Comparison of ENCODE assay signal across 26 cellular contexts in genomic region chr9:115267788-115268187, GRCh38.
DNase-seq lines count a peak whose midpoint lies in the region; ATAC-seq, FAIRE-seq and TF ChIP-seq lines count a peak whose summit lies in the region.
"Had no signal": no experiment of that assay in that cellular context is flagged by ENCODE, and none has a peak within 500 bp of the region (broad histone marks: within the 10 kb centered on the region; RNA-seq: fewer than 3 reads in every experiment).

No MANE protein-coding gene starts in this region.

- no TSS peak for BruUV-seq in HCT116 (replicated peaks; lab: Mats Ljungman, UMichigan)

- no peaks in the 10 kb centered on the region; the same call in 1 of the 2 replicates for H4K20me1 ChIP-seq in HCT116 (ENCODE audit: insufficient read depth)

- H3K4me2 ChIP-seq in A549 (no peak overlapping the region), HCT116 (ENCODE audit: low read length) (no peak overlapping the region)

- H3K27me3 ChIP-seq in HCT116 (ENCODE audit: insufficient read depth, low read length) (no peaks in the 10 kb centered on the region; the same call in none of the 2 replicates), tibial nerve (no peaks in the 10 kb centered on the region)
- H3K27me3 ChIP-seq: uterus had no signal

- TF ChIP-seq CTCF in A549 (IDR thresholded peaks at IDR 0.05) = no peak
- no peak for TF ChIP-seq CTCF in HCT116 (IDR thresholded peaks at IDR 0.05 in 2 of 3, conservative IDR thresholded peaks at IDR 0.05 in 1 of 3; ENCODE audit: borderline replicate concordance in 1 of 3, insufficient read depth in 1 of 3, low read depth in 2 of 3, low read length in 2 of 3)
- no peak for TF ChIP-seq CTCF in WTC11 (IDR thresholded peaks at IDR 0.05)
- TF ChIP-seq CTCF in tibial nerve (IDR thresholded peaks at IDR 0.05) = no peak

- H3K27ac ChIP-seq in A549 (no peak overlapping the region), HCT116 (ENCODE audit: low read depth, low read length) (no peak overlapping the region), tibial nerve (no peak overlapping the region)
- H3K27ac ChIP-seq: coronary artery, psoas muscle, VCaP had no signal

- RAD21 ChIA-PET in HCT116 (lab: Charles Lee; ENCODE audit: low non-redundant PET in 1 of 2, low total read pairs in 2 of 2, uncharacterized antibody in 2 of 2, unreplicated experiment in 2 of 2) = no interaction called here

- no peak for DNase-seq in A549 (ENCODE audit: low read depth in 1 of 2, low spot score in 1 of 2)
- DNase-seq in HCT116 (ENCODE audit: low read depth, low spot score) = no peak
- DNase-seq in WTC11 (ENCODE audit: low spot score) = no peak
- DNase-seq in iPS-NIHi11 (ENCODE audit: low spot score) = peak; percentile 40
- DNase-seq in tibial nerve (ENCODE audit: low spot score in 2 of 2) = no peak
- DNase-seq in T-helper 17 cell = no peak
- no peak for DNase-seq in hypothalamus (lab: John Stamatoyannopoulos, UW)
- DNase-seq: activated CD4-positive, alpha-beta T cell treated with anti-CD3 and anti-CD28 coated beads, Interleukin-2, amount 50 U/mL, for 4 hours; activated naive CD4-positive, alpha-beta T cell treated with anti-CD3 and anti-CD28 coated beads, Interleukin-2, amount 50 U/mL, for 16 hours; CD4-positive, alpha-beta T cell; DND-41; hippocampal formation; KG1; left cardiac atrium; NCI-H1092 treated with DMSO at 0.1 percent for 48 hours; NCI-H510A; psoas muscle; SHP77; uterus had no signal

- no peaks in the 10 kb centered on the region for H3K4me1 Mint-ChIP-seq in WTC11
- no peaks in the 10 kb centered on the region for H3K4me1 Mint-ChIP-seq in T-helper 17 cell
- H3K4me1 Mint-ChIP-seq: neural crest cell had no signal

- TF ChIP-seq POLR2A in A549 (IDR thresholded peaks at IDR 0.05; ENCODE audit: low read length) (no peak), HCT116 (IDR thresholded peaks at IDR 0.05; ENCODE audit: borderline replicate concordance, extremely low read depth, insufficient read depth, insufficient read length) (no peak), tibial nerve (IDR thresholded peaks at IDR 0.05) (no peak)

- TF ChIP-seq EP300 in A549 (IDR thresholded peaks at IDR 0.05) (no peak), tibial nerve (IDR thresholded peaks at IDR 0.05) (no peak)

- intact Hi-C loops in HCT116 (cut with micrococcal nuclease) = no loop called here

- H3K79me2 ChIP-seq in HCT116 (ENCODE audit: insufficient read depth, low read length) = no peaks in the 10 kb centered on the region

- H3K4me3 Mint-ChIP-seq in WTC11 (no peak overlapping the region), T-helper 17 cell (no peak overlapping the region)
- H3K4me3 Mint-ChIP-seq: CD4-positive, alpha-beta T cell; neural crest cell had no signal

- H3K9me3 Mint-ChIP-seq in WTC11 = no peaks in the 10 kb centered on the region; the same call in 1 of the 2 replicates
- H3K9me3 Mint-ChIP-seq: CD4-positive, alpha-beta T cell had no signal

- CTCF ChIA-PET in A549 (lab: Yijun Ruan, JAX) = interaction anchor here (1.4 to 1.5 kb wide), 2 partner anchors 12 to 256 kb away, joined by 4 read pairs; no protein-coding TSS in a partner anchor
- CTCF ChIA-PET in HCT116 (lab: Charles Lee) = no interaction called here
- CTCF ChIA-PET in WTC11 (lab: Charles Lee) = interaction anchor here (0.6 kb wide), 1 partner anchor 223 kb away, joined by 4 read pairs; no protein-coding TSS in a partner anchor

- H3K4me3 ChIP-seq in A549 = no peak overlapping the region
- no peak overlapping the region for H3K4me3 ChIP-seq in HCT116 (replicated peaks in 1 of 2; ENCODE audit: low read depth in 1 of 2, low read length in 2 of 2)
- no peak overlapping the region for H3K4me3 ChIP-seq in tibial nerve
- H3K4me3 ChIP-seq: coronary artery, psoas muscle, uterus had no signal

- H3K36me3 Mint-ChIP-seq in WTC11 = no peaks in the 10 kb centered on the region
- H3K36me3 Mint-ChIP-seq in T-helper 17 cell (ENCODE audit: low read depth) = no peaks in the 10 kb centered on the region

- H2AFZ ChIP-seq in HCT116 (ENCODE audit: low read depth, low read length, poor library complexity, severe bottlenecking) = no peak overlapping the region

- no peak for FAIRE-seq in A549 (lab: Jason Lieb, UNC)
- FAIRE-seq: astrocyte, endometrium, GM18507 had no signal

- H3K36me3 ChIP-seq in HCT116 (ENCODE audit: control insufficient read depth in 1 of 2, insufficient read depth in 2 of 2, low read length in 2 of 2) (no peaks in the 10 kb centered on the region), tibial nerve (no peaks in the 10 kb centered on the region)
- H3K36me3 ChIP-seq: uterus had no signal

- ATAC-seq in A549 (no peak), HCT116 (no peak), WTC11 (peak; percentile 39; the same call in 1 of the 2 replicates), T-helper 17 cell (no peak), HG02571 (IDR thresholded peaks at IDR 0.05; ENCODE audit: unreplicated experiment) (no peak)
- ATAC-seq: left cardiac atrium, psoas muscle had no signal

- WGBS in A549 (ENCODE audit: missing lambda C conversion rate) = 43% methylated on average over 3 of the region's 3 CpGs
- WGBS in tibial nerve, 2 donors = 70 to 75% methylated on average over 3 of the region's 3 CpGs

- H3K27ac Mint-ChIP-seq in WTC11 (no peak overlapping the region), T-helper 17 cell (no peak overlapping the region)
- H3K27ac Mint-ChIP-seq: CD4-positive, alpha-beta T cell had no signal

- POLR2A ChIA-PET in A549 (lab: Yijun Ruan, JAX) = no interaction called here
- POLR2A ChIA-PET in HCT116 (lab: Charles Lee) = no interaction called here
- POLR2A ChIA-PET in WTC11 (lab: Charles Lee) = no interaction called here

- no peaks in the 10 kb centered on the region for H3K9me2 ChIP-seq in HCT116 (ENCODE audit: insufficient read depth)

- TF ChIP-seq RAD21 in A549 (conservative IDR thresholded peaks at IDR 0.05 in 1 of 2, IDR thresholded peaks at IDR 0.05 in 1 of 2) (no peak), HCT116 (IDR thresholded peaks at IDR 0.05; ENCODE audit: low read depth) (no peak)

- no peaks in the 10 kb centered on the region for H3K9me3 ChIP-seq in A549
- H3K9me3 ChIP-seq in HCT116 (ENCODE audit: control insufficient read depth in 1 of 2, insufficient read depth in 1 of 2, low read depth in 1 of 2, low read length in 2 of 2) = no peaks in the 10 kb centered on the region
- no peaks in the 10 kb centered on the region for H3K9me3 ChIP-seq in tibial nerve
- H3K9me3 ChIP-seq in T-helper 17 cell (ENCODE audit: control insufficient read depth, low read length, poor library complexity, severe bottlenecking) = no peaks in the 10 kb centered on the region
- H3K9me3 ChIP-seq: psoas muscle, uterus had no signal

- H3K4me1 ChIP-seq in A549 = peaks cover 18% of the 10 kb centered on the region
- no peaks in the 10 kb centered on the region for H3K4me1 ChIP-seq in HCT116 (ENCODE audit: control insufficient read depth in 1 of 2, insufficient read depth in 2 of 2, low read length in 2 of 2)
- H3K4me1 ChIP-seq in tibial nerve = peaks cover 0 to 14% (median 2%) of the 10 kb centered on the region in 4 donors
- H3K4me1 ChIP-seq: psoas muscle had no signal

- no peak overlapping the region for H3K9ac ChIP-seq in HCT116 (ENCODE audit: low read length)

- H3K27me3 Mint-ChIP-seq in WTC11 (ENCODE audit: low read depth) = peaks cover 2% of the 10 kb centered on the region; the same call in 1 of the 2 replicates
- H3K27me3 Mint-ChIP-seq in T-helper 17 cell = peaks cover 6% of the 10 kb centered on the region
- H3K27me3 Mint-ChIP-seq: CD4-positive, alpha-beta T cell had no signal

TF ChIP-seq in A549, 52 proteins besides CTCF, POLR2A, EP300 and RAD21 (continues in another document):
- no peak for TF ChIP-seq ZSCAN20 (CRISPR knock-in tag; IDR thresholded peaks at IDR 0.05)

TF ChIP-seq in HCT116, 20 proteins besides CTCF, POLR2A, EP300 and RAD21 (continues in another document):
- no peak for TF ChIP-seq ELF1 (IDR thresholded peaks at IDR 0.05; ENCODE audit: borderline replicate concordance, low read depth)

TF ChIP-seq in WTC11, 78 proteins besides CTCF, POLR2A, EP300 and RAD21:
- TF ChIP-seq NR1H2 (CRISPR knock-in tag; IDR thresholded peaks at IDR 0.05) (no peak), ZMAT4 (CRISPR knock-in tag; IDR thresholded peaks at IDR 0.05) (no peak), GRHL2 (CRISPR knock-in tag; IDR thresholded peaks at IDR 0.05; ENCODE audit: insufficient replicate concordance, severe bottlenecking) (no peak), ZNF671 (CRISPR knock-in tag; IDR thresholded peaks at IDR 0.05) (no peak), FOXK1 (CRISPR knock-in tag; IDR thresholded peaks at IDR 0.05) (no peak), AFF4 (CRISPR knock-in tag; IDR thresholded peaks at IDR 0.05; ENCODE audit: borderline replicate concordance) (no peak)
